Comparison of ENCODE assay signal across 19 cellular contexts in genomic region chr7:117176311-117176710, GRCh38.
DNase-seq lines count a peak whose midpoint lies in the region; ATAC-seq, FAIRE-seq and TF ChIP-seq lines count a peak whose summit lies in the region.
"Had no signal": no experiment of that assay in that cellular context is flagged by ENCODE, and none has a peak within 500 bp of the region (broad histone marks: within the 10 kb centered on the region; RNA-seq: fewer than 3 reads in every experiment).

No MANE protein-coding gene starts in this region.

- H3K27ac Mint-ChIP-seq in mesothelial cell of epicardium: peak overlapping the region; percentile 85
- no peak overlapping the region for H3K27ac Mint-ChIP-seq in T-cell
- H3K27ac Mint-ChIP-seq: B cell; CD8-positive, alpha-beta T cell; H9 had no signal

- H4K20me1 ChIP-seq in SK-N-SH (ENCODE audit: insufficient read depth): no peaks in the 10 kb centered on the region
- no peaks in the 10 kb centered on the region for H4K20me1 ChIP-seq in K562 (replicated peaks; ENCODE audit: control insufficient read depth, insufficient read depth, low read length)
- H4K20me1 ChIP-seq: BLaER1 treated with 17β-estradiol and CSF1 and Interleukin-3, amounts not matched to agents 10 nM and 100 nM had no signal

- H3K36me3 Mint-ChIP-seq in mesothelial cell of epicardium (peaks cover 42% of the 10 kb centered on the region), T-cell (peaks cover 25% of the 10 kb centered on the region)

- intact Hi-C loops in K562 (cut with micrococcal nuclease): no loop called here

- 92% methylated on average over 1 of the region's 1 CpG for WGBS in SK-N-SH (ENCODE audit: low lambda C conversion rate)
- WGBS in K562 (ENCODE audit: insufficient coverage, low coverage, missing lambda C conversion rate): 73% methylated on average over 1 of the region's 1 CpG

- TF ChIP-seq EP300 in SK-N-SH (IDR thresholded peaks at IDR 0.05; ENCODE audit: borderline replicate concordance in 1 of 2, low read depth in 1 of 2, low read length in 1 of 2) (peak in 1 of 2 experiments; percentile 15; a peak in 1 of 4 replicates), K562 (IDR thresholded peaks at IDR 0.05; ENCODE audit: low read length) (no peak)

- no peaks in the 10 kb centered on the region for H3K27me3 ChIP-seq in SK-N-SH (ENCODE audit: insufficient read depth)
- no peaks in the 10 kb centered on the region for H3K27me3 ChIP-seq in K562 (ENCODE audit: control insufficient read depth in 2 of 2, insufficient read depth in 2 of 2, low read length in 2 of 2)
- H3K27me3 ChIP-seq: BLaER1 treated with 17β-estradiol and CSF1 and Interleukin-3, amounts not matched to agents 10 nM and 100 nM had no signal

- TF ChIP-seq CTCF in SK-N-SH (IDR thresholded peaks at IDR 0.05) (no peak), K562 (IDR thresholded peaks at IDR 0.05 in 2 of 3, conservative IDR thresholded peaks at IDR 0.05 in 1 of 3; ENCODE audit: insufficient read depth in 2 of 3, low read depth in 1 of 3, low read length in 3 of 3) (no peak), mesothelial cell of epicardium (IDR thresholded peaks at IDR 0.05; ENCODE audit: unreplicated experiment) (no peak)

- no peak for TF ChIP-seq POLR2A in K562 (conservative IDR thresholded peaks at IDR 0.05)

- peaks cover under 1% of the 10 kb centered on the region for H3K9me1 ChIP-seq in K562 (ENCODE audit: control insufficient read depth, insufficient read depth, low read length)

- BruUV-seq in K562 (replicated peaks; lab: Mats Ljungman, UMichigan): no TSS peak

- H3K4me1 ChIP-seq in SK-N-SH (ENCODE audit: control insufficient read depth in 1 of 2, insufficient read depth in 2 of 2, low read depth in 1 of 2, low read length in 1 of 2) (no peaks in the 10 kb centered on the region; a peak in 1 of 4 replicates), K562 (replicated peaks in 1 of 2; ENCODE audit: control insufficient read depth in 2 of 2, insufficient read depth in 2 of 2, low read length in 2 of 2) (no peaks in the 10 kb centered on the region)
- H3K4me1 ChIP-seq: BLaER1 treated with 17β-estradiol and CSF1 and Interleukin-3, amounts not matched to agents 10 nM and 100 nM had no signal

- H3K9ac ChIP-seq in SK-N-SH: no peak overlapping the region
- H3K9ac ChIP-seq in K562 (ENCODE audit: insufficient read depth in 1 of 2, low read depth in 2 of 2, low read length in 2 of 2): no peak overlapping the region
- H3K9ac ChIP-seq: BLaER1 treated with 17β-estradiol and CSF1 and Interleukin-3, amounts not matched to agents 10 nM and 100 nM had no signal

- no peaks in the 10 kb centered on the region for H3K79me2 ChIP-seq in SK-N-SH (ENCODE audit: insufficient read depth)
- no peaks in the 10 kb centered on the region for H3K79me2 ChIP-seq in K562 (ENCODE audit: control insufficient read depth, insufficient read depth, low read length)

- POLR2A ChIA-PET in SK-N-SH (lab: Yijun Ruan, JAX) (no interaction called here), K562 (lab: Yijun Ruan, JAX) (no interaction called here), T-cell (lab: Charles Lee) (no interaction called here)

- H3K4me2 ChIP-seq in SK-N-SH (no peak overlapping the region), K562 (ENCODE audit: insufficient read depth, low read length) (no peak overlapping the region)
- H3K4me2 ChIP-seq: BLaER1 treated with 17β-estradiol and CSF1 and Interleukin-3, amounts not matched to agents 10 nM and 100 nM had no signal

- H3K27me3 Mint-ChIP-seq in mesothelial cell of epicardium (ENCODE audit: low read depth) (no peaks in the 10 kb centered on the region), T-cell (no peaks in the 10 kb centered on the region)
- H3K27me3 Mint-ChIP-seq: B cell had no signal

- H3K36me3 ChIP-seq in SK-N-SH (replicated peaks in 1 of 2; ENCODE audit: control insufficient read depth in 1 of 2, insufficient read depth in 2 of 2, low read length in 1 of 2) (peaks cover 20 to 72% of the 10 kb centered on the region in 2 experiments), K562 (ENCODE audit: control insufficient read depth, insufficient read depth, low read length) (peaks cover 74% of the 10 kb centered on the region)

- in situ Hi-C loops in K562 (cut with MboI): no loop called here

- no peaks in the 10 kb centered on the region for H3K9me3 Mint-ChIP-seq in mesothelial cell of epicardium
- H3K9me3 Mint-ChIP-seq in T-cell: no peaks in the 10 kb centered on the region
- H3K9me3 Mint-ChIP-seq: CD8-positive, alpha-beta T cell; H9 had no signal

- H3K4me3 Mint-ChIP-seq in mesothelial cell of epicardium (no peak overlapping the region), T-cell (no peak overlapping the region)
- H3K4me3 Mint-ChIP-seq: B cell; CD8-positive, alpha-beta T cell; H9 had no signal

- peaks cover 26% of the 10 kb centered on the region for H3K4me1 Mint-ChIP-seq in mesothelial cell of epicardium
- no peaks in the 10 kb centered on the region for H3K4me1 Mint-ChIP-seq in T-cell
- H3K4me1 Mint-ChIP-seq: B cell had no signal

- DNase-seq in SK-N-SH (no peak), K562 (ENCODE audit: extremely low read depth in 1 of 4, low spot score in 3 of 4) (no peak), fibroblast of peridontal ligament (ENCODE audit: extremely low read depth) (peak; percentile 79), mesothelial cell of epicardium (ENCODE audit: low spot score in 2 of 2, unreplicated experiment in 2 of 2) (no peak), T-cell (no peak)
- no peak for DNase-seq in activated CD8-positive, alpha-beta memory T cell treated with anti-CD3 and anti-CD28 coated beads, Interleukin-2, amount 50 U/mL, for 4 hours
- DNase-seq: Calu3; CD8-positive, alpha-beta T cell; DND-41; EL; GOT3; H9 had no signal

- H3F3A ChIP-seq in SK-N-SH (replicated peaks; ENCODE audit: insufficient read depth): no peaks in the 10 kb centered on the region

- H2AFZ ChIP-seq in SK-N-SH (ENCODE audit: low read depth) (no peak overlapping the region), K562 (ENCODE audit: low read depth, low read length) (no peak overlapping the region)

- H3K9me2 ChIP-seq in SK-N-SH: no peaks in the 10 kb centered on the region

- H3K9me3 ChIP-seq in SK-N-SH (no peaks in the 10 kb centered on the region), K562 (replicated peaks; ENCODE audit: control insufficient read depth, insufficient read depth, low read depth, low read length) (no peaks in the 10 kb centered on the region)
- H3K9me3 ChIP-seq: BLaER1 treated with 17β-estradiol and CSF1 and Interleukin-3, amounts not matched to agents 10 nM and 100 nM had no signal

- no peak overlapping the region for H3K4me3 ChIP-seq in SK-N-SH (ENCODE audit: low read depth in 2 of 2, low read length in 1 of 2)
- H3K4me3 ChIP-seq in K562: no peak overlapping the region
- H3K4me3 ChIP-seq: BLaER1 treated with 17β-estradiol and CSF1 and Interleukin-3, amounts not matched to agents 10 nM and 100 nM; GM12878 had no signal

- TF ChIP-seq RAD21 in SK-N-SH (IDR thresholded peaks at IDR 0.05; ENCODE audit: low read length) (no peak), K562 (CRISPR knock-in tag; conservative IDR thresholded peaks at IDR 0.05 in 1 of 2, IDR thresholded peaks at IDR 0.05 in 1 of 2) (no peak)

- H3K27ac ChIP-seq in SK-N-SH (ENCODE audit: low read depth in 2 of 2, low read length in 1 of 2) (no peak overlapping the region), K562 (ENCODE audit: extremely low read depth, low read depth, low read length) (no peak overlapping the region)
- H3K27ac ChIP-seq: 22Rv1; BLaER1 treated with 17β-estradiol and CSF1 and Interleukin-3, amounts not matched to agents 10 nM and 100 nM had no signal

- ATAC-seq in SK-N-SH treated with all-trans-retinoic acid at 6 μM for 48 hours (no peak), K562 (no peak), T-cell (replicated peaks in 1 of 4) (no peak)
- no peak for ATAC-seq in activated CD4-positive, CD25-positive, alpha-beta regulatory T cell treated with anti-CD3 and anti-CD28 coated beads, Interleukin-2, amount 50 U/mL, for 24 hours
- ATAC-seq: CD8-positive, alpha-beta T cell; GM12878 had no signal

- CTCF ChIA-PET in SK-N-SH (lab: Yijun Ruan, JAX) (interaction anchor here (0.7 to 1.4 kb wide), 3 partner anchors 36 to 192 kb away, joined by 3 read pairs; no protein-coding TSS in a partner anchor), K562 (lab: Yijun Ruan, JAX; ENCODE audit: low intra/inter-chr PET ratio) (interaction anchor here (0.6 kb wide), 1 partner anchor 578 kb away, joined by 3 read pairs; no protein-coding TSS in a partner anchor), T-cell (lab: Charles Lee) (no interaction called here)

- FAIRE-seq in K562 (lab: Jason Lieb, UNC): no peak
- FAIRE-seq: GM12878, HTR-8/SVneo had no signal

TF ChIP-seq in SK-N-SH treated with all-trans-retinoic acid at 6 μM for 48 hours, 23 proteins besides CTCF, POLR2A, EP300 and RAD21 (continues in another document):
- no peak for TF ChIP-seq TOX (CRISPR knock-in tag; IDR thresholded peaks at IDR 0.05; ENCODE audit: borderline replicate concordance)

TF ChIP-seq in SK-N-SH, 30 proteins besides CTCF, POLR2A, EP300 and RAD21 (continues in another document):
- TF ChIP-seq SIN3A (IDR thresholded peaks at IDR 0.05; ENCODE audit: borderline replicate concordance, low read depth, low read length) (no peak), RXRA (IDR thresholded peaks at IDR 0.05; ENCODE audit: borderline replicate concordance, low read depth) (no peak), TAF1 (IDR thresholded peaks at IDR 0.05; ENCODE audit: borderline replicate concordance, low read depth, low read length) (no peak), EZH2phosphoT487 (IDR thresholded peaks at IDR 0.05; ENCODE audit: borderline replicate concordance, low read depth) (no peak), YY1 (IDR thresholded peaks at IDR 0.05; ENCODE audit: low read depth) (no peak)

TF ChIP-seq in K562, 482 proteins besides CTCF, POLR2A, EP300 and RAD21 (continues in another document):
- TF ChIP-seq ZNF507 (tag; conservative IDR thresholded peaks at IDR 0.05): no peak
- TF ChIP-seq NR2C2 (CRISPR knock-in tag; IDR thresholded peaks at IDR 0.05): no peak
- no peak for TF ChIP-seq NR2C2 (tag; IDR thresholded peaks at IDR 0.05)
- TF ChIP-seq YY1 (IDR thresholded peaks at IDR 0.05; ENCODE audit: borderline replicate concordance in 1 of 3, control insufficient read depth in 1 of 3, extremely low read depth in 1 of 3, insufficient read depth in 3 of 3, insufficient read length in 1 of 3, insufficient replicate concordance in 2 of 3, low read depth in 1 of 3, low read length in 2 of 3): no peak
- TF ChIP-seq POLR2G (IDR thresholded peaks at IDR 0.05; ENCODE audit: low read depth, low read length): no peak
- TF ChIP-seq CCNT2 (IDR thresholded peaks at IDR 0.05; ENCODE audit: borderline replicate concordance, extremely low read depth, insufficient read length, low read depth, low read length): no peak

Comparison
In these comparisons a context has a peak if more than half of its experiments do, and no peak if none do; other contexts are left out.
1. CTCF ChIA-PET loops: an anchor here in SK-N-SH (0.7 to 1.4 kb wide) and K562 (0.6 kb wide); none called in T-cell.